ENCODE assay signal across 21 cellular contexts in genomic region chr2:80748576-80748975, GRCh38.
A peak's percentile ranks its signal among the peaks of the same experiment; 100 is the strongest.
DNase-seq lines count a peak whose midpoint lies in the region; ATAC-seq and TF ChIP-seq lines count a peak whose summit lies in the region.
"Had no signal": no experiment of that assay in that cellular context is flagged by ENCODE, and none has a peak within 500 bp of the region (broad histone marks: within the 10 kb centered on the region; RNA-seq: fewer than 3 reads in every experiment).

No MANE protein-coding gene starts in this region.

- POLR2A ChIA-PET in OCI-LY7 (lab: Charles Lee): interaction anchor here (0.6 to 2.9 kb wide), 9 partner anchors 10 to 86 kb away, joined by 3 to 20 read pairs (median 4); no protein-coding TSS in a partner anchor

- H3K9me3 ChIP-seq in OCI-LY7 (ENCODE audit: low read length): peaks cover 4% of the 10 kb centered on the region; the same call in 1 of the 2 replicates
- H3K9me3 ChIP-seq in vagina: no peaks in the 10 kb centered on the region
- H3K9me3 ChIP-seq: BLaER1 treated with 17β-estradiol and CSF1 and Interleukin-3, amounts not matched to agents 10 nM and 100 nM; Peyer's patch had no signal

- no peaks in the 10 kb centered on the region for H4K20me1 ChIP-seq in OCI-LY7 (ENCODE audit: insufficient read depth, low read length)
- H4K20me1 ChIP-seq: BLaER1 treated with 17β-estradiol and CSF1 and Interleukin-3, amounts not matched to agents 10 nM and 100 nM had no signal

- peak overlapping the region; percentile 58 for H3K27ac ChIP-seq in OCI-LY7 (ENCODE audit: low read depth, low read length, poor library complexity, severe bottlenecking)
- no peak overlapping the region for H3K27ac ChIP-seq in vagina
- H3K27ac ChIP-seq: BLaER1 treated with 17β-estradiol and CSF1 and Interleukin-3, amounts not matched to agents 10 nM and 100 nM; Peyer's patch had no signal

- peak overlapping the region; percentile 18 for H3K4me3 ChIP-seq in OCI-LY7 (ENCODE audit: low read depth, low read length, poor library complexity, severe bottlenecking)
- no peak overlapping the region for H3K4me3 ChIP-seq in vagina
- H3K4me3 ChIP-seq: BLaER1 treated with 17β-estradiol and CSF1 and Interleukin-3, amounts not matched to agents 10 nM and 100 nM; Peyer's patch had no signal

- H3K36me3 ChIP-seq in OCI-LY7 (ENCODE audit: insufficient read depth, low read length) (no peaks in the 10 kb centered on the region), vagina (no peaks in the 10 kb centered on the region)
- H3K36me3 ChIP-seq: BLaER1 treated with 17β-estradiol and CSF1 and Interleukin-3, amounts not matched to agents 10 nM and 100 nM; Peyer's patch had no signal

- no peaks in the 10 kb centered on the region for H3K9me2 ChIP-seq in OCI-LY7 (ENCODE audit: insufficient read depth, low read length)

- H3K79me2 ChIP-seq in OCI-LY7 (ENCODE audit: insufficient read depth, low read depth, low read length): no peaks in the 10 kb centered on the region

- intact Hi-C loops in OCI-LY7 (cut with micrococcal nuclease; ENCODE audit: unreplicated experiment) (no loop called here), vagina (cut with DNase I) (no loop called here)

- no peak for TF ChIP-seq POLR2A in vagina (IDR thresholded peaks at IDR 0.05)

- peak overlapping the region; percentile 48 for H3K4me2 ChIP-seq in OCI-LY7 (ENCODE audit: low read length)
- H3K4me2 ChIP-seq: BLaER1 treated with 17β-estradiol and CSF1 and Interleukin-3, amounts not matched to agents 10 nM and 100 nM had no signal

- CTCF ChIA-PET in OCI-LY7 (lab: Charles Lee; ENCODE audit: unreplicated experiment): no interaction called here

- ATAC-seq in GM18868 (IDR thresholded peaks at IDR 0.05; ENCODE audit: unreplicated experiment) (peak; percentile 63), HG02870 (IDR thresholded peaks at IDR 0.05; ENCODE audit: unreplicated experiment) (peak; percentile 75), GM21390 (IDR thresholded peaks at IDR 0.05; ENCODE audit: unreplicated experiment) (no peak)
- ATAC-seq: SK-N-SH treated with all-trans-retinoic acid at 6 μM for 48 hours, T-cell had no signal

- TF ChIP-seq CTCF in GM10266 (IDR thresholded peaks at IDR 0.05; ENCODE audit: control insufficient read depth, insufficient read depth, low read depth, missing control alignments) (no peak), OCI-LY7 (conservative IDR thresholded peaks at IDR 0.05; ENCODE audit: low read length) (no peak), vagina (IDR thresholded peaks at IDR 0.05) (no peak)

- BruUV-seq in OCI-LY7 (replicated peaks; lab: Mats Ljungman, UMichigan): no TSS peak

- peak overlapping the region; percentile 81; the same call in 1 of the 2 replicates for H2AFZ ChIP-seq in OCI-LY7 (ENCODE audit: low read length)

- no peaks in the 10 kb centered on the region for H3K27me3 ChIP-seq in vagina
- H3K27me3 ChIP-seq: BLaER1 treated with 17β-estradiol and CSF1 and Interleukin-3, amounts not matched to agents 10 nM and 100 nM; Peyer's patch had no signal

- H3K4me1 ChIP-seq in OCI-LY7 (ENCODE audit: insufficient read depth, low read length, poor library complexity, severe bottlenecking) (peaks cover 37% of the 10 kb centered on the region), vagina (no peaks in the 10 kb centered on the region)
- H3K4me1 ChIP-seq: BLaER1 treated with 17β-estradiol and CSF1 and Interleukin-3, amounts not matched to agents 10 nM and 100 nM; Peyer's patch had no signal

- DNase-seq in GM10266 (ENCODE audit: extremely low spot score): peak; percentile 9
- DNase-seq in OCI-LY7 (ENCODE audit: low spot score): peak; percentile 21
- no peak for DNase-seq in vagina (ENCODE audit: extremely low spot score in 2 of 2)
- DNase-seq in COLO829 (ENCODE audit: low spot score): no peak
- DNase-seq in NCI-H2196 (lab: John Stamatoyannopoulos, UW; ENCODE audit: unreplicated experiment): no peak
- DNase-seq: 8988T; CD4-positive, alpha-beta memory T cell; DND-41; IMR-90; MV-4-11; NCI-H1694; NCI-H2107; NCI-H510A; NK-92 treated with Interleukin-12 subunit alpha and Interleukin-12 subunit beta, amount 100 ng/mL, for 24 hours; Peyer's patch; T-cell had no signal

Comparison
In these comparisons a context has a peak if more than half of its experiments do, and no peak if none do; other contexts are left out.
1. DNase-seq: peak in GM10266 (single experiment) and OCI-LY7 (single experiment); none in vagina (0 of 2), COLO829 (single experiment) and NCI-H2196 (single experiment).